ENCODE assay signal across 25 cellular contexts in the genomic region with DNA sequence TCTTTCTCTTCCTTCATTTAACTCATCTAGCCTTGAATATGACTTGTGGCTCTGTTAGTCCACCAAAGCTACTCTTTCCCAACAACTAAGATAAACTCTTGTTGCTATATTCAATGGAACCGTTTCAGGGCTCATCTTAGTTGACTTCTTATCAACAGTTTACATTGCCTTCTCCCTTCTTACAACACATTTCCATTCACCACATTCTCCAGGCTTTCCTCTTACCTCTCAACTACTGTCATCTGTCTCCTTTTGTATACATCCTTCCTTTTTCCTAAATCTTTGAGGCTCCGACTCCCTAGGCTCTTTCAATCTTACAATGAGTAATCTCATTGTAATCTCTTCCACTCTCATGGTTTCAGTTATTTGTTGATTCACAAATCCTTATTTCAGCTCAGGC. TPM values are rescaled to one million over a fixed set of nuclear protein-coding genes. Genes with fewer than 3 reads are reported as not detected.
DNase-seq lines count a peak whose midpoint lies in the region; ATAC-seq, FAIRE-seq and TF ChIP-seq lines count a peak whose summit lies in the region.
"Had no signal": no experiment of that assay in that cellular context is flagged by ENCODE, and none has a peak within 500 bp of the region (broad histone marks: within the 10 kb centered on the region; RNA-seq: fewer than 3 reads in every experiment).

No MANE protein-coding gene starts in this region.

- no peaks in the 10 kb centered on the region for H3K79me2 ChIP-seq in H1 (ENCODE audit: control insufficient read depth in 1 of 2, insufficient read depth in 2 of 2, low read length in 2 of 2)

- no peak overlapping the region for H3K27ac Mint-ChIP-seq in nephron progenitor cell
- no peak overlapping the region for H3K27ac Mint-ChIP-seq in activated T-helper 17 cell treated with anti-CD3 and anti-CD28 coated beads, Interleukin-2, amount 50 U/mL, for 72 hours
- H3K27ac Mint-ChIP-seq: CD14-positive monocyte; CD4-positive, alpha-beta T cell; CD8-positive, alpha-beta memory T cell; GM23338 had no signal

- H2BK12ac ChIP-seq in H1 (ENCODE audit: low read depth, low read length) = no peak overlapping the region

- H3K27me3 ChIP-seq in AG04450 (ENCODE audit: control insufficient read depth, insufficient read depth, low read length) (no peaks in the 10 kb centered on the region), IMR-90 (ENCODE audit: control insufficient read depth, insufficient read depth, low read length) (no peaks in the 10 kb centered on the region), H1 (replicated peaks in 1 of 4; ENCODE audit: control insufficient read depth in 3 of 4, extremely low read depth in 1 of 4, insufficient read depth in 3 of 4, low read length in 3 of 4) (no peaks in the 10 kb centered on the region), uterus (no peaks in the 10 kb centered on the region)
- H3K27me3 ChIP-seq: BE2C; BLaER1 treated with 17β-estradiol and CSF1 and Interleukin-3, amounts not matched to agents 10 nM and 100 nM had no signal

- in situ Hi-C loops in IMR-90 (cut with MboI; ENCODE audit: low sequenced_read_pairs) = no loop called here

- H3K79me1 ChIP-seq in IMR-90 (ENCODE audit: low read depth in 1 of 2, low read length in 2 of 2) (no peaks in the 10 kb centered on the region), H1 (ENCODE audit: low read depth, low read length) (no peaks in the 10 kb centered on the region)

- no peak overlapping the region for H3K27ac ChIP-seq in AG04450 (ENCODE audit: low read depth, low read length)
- H3K27ac ChIP-seq in IMR-90 (ENCODE audit: insufficient read depth, low read length) = no peak overlapping the region
- no peak overlapping the region for H3K27ac ChIP-seq in H1 (ENCODE audit: low read depth, low read length)
- H3K27ac ChIP-seq in uterus = no peak overlapping the region
- H3K27ac ChIP-seq: 22Rv1; BLaER1 treated with 17β-estradiol and CSF1 and Interleukin-3, amounts not matched to agents 10 nM and 100 nM had no signal

- H4K5ac ChIP-seq in IMR-90 (ENCODE audit: low read depth, low read length) (no peak overlapping the region), H1 (ENCODE audit: insufficient read length, low read depth, low read length) (no peak overlapping the region)

- no peak overlapping the region for H3K4me3 Mint-ChIP-seq in nephron progenitor cell
- no peak overlapping the region for H3K4me3 Mint-ChIP-seq in activated T-helper 17 cell treated with anti-CD3 and anti-CD28 coated beads, Interleukin-2, amount 50 U/mL, for 72 hours
- H3K4me3 Mint-ChIP-seq: CD14-positive monocyte; CD4-positive, alpha-beta T cell; CD8-positive, alpha-beta memory T cell; GM23338 had no signal

- H3K36me3 ChIP-seq in IMR-90 (ENCODE audit: control insufficient read depth, insufficient read depth, low read length) (no peaks in the 10 kb centered on the region), H1 (ENCODE audit: control insufficient read depth in 2 of 4, insufficient read depth in 4 of 4, low read length in 3 of 4) (no peaks in the 10 kb centered on the region), uterus (no peaks in the 10 kb centered on the region)
- H3K36me3 ChIP-seq: BE2C, HAP-1 had no signal

- H3K4me3 ChIP-seq in AG04450 (ENCODE audit: low read depth, low read length) (no peak overlapping the region), IMR-90 (ENCODE audit: insufficient read depth, low read depth, low read length) (no peak overlapping the region), H1 (ENCODE audit: extremely low read depth in 1 of 4, insufficient read depth in 2 of 4, low read depth in 3 of 4, low read length in 4 of 4) (no peak overlapping the region), fibroblast of villous mesenchyme (ENCODE audit: low read depth, low read length) (no peak overlapping the region), uterus (no peak overlapping the region)
- H3K4me3 ChIP-seq: BLaER1 treated with 17β-estradiol and CSF1 and Interleukin-3, amounts not matched to agents 10 nM and 100 nM; GM23338; HAP-1 had no signal

- H2BK15ac ChIP-seq in IMR-90 (ENCODE audit: low read depth, low read length) (no peak overlapping the region), H1 (ENCODE audit: low read length) (no peak overlapping the region)

- H3K9ac ChIP-seq in IMR-90 (ENCODE audit: low read depth, low read length) (no peak overlapping the region), H1 (replicated peaks in 1 of 4; ENCODE audit: extremely low read depth in 1 of 4, low read depth in 3 of 4, low read length in 3 of 4) (no peak overlapping the region)
- H3K9ac ChIP-seq: BLaER1 treated with 17β-estradiol and CSF1 and Interleukin-3, amounts not matched to agents 10 nM and 100 nM had no signal

- no peaks in the 10 kb centered on the region for H3K27me3 Mint-ChIP-seq in nephron progenitor cell (ENCODE audit: low read depth, poor library complexity)
- H3K27me3 Mint-ChIP-seq in activated T-helper 17 cell treated with anti-CD3 and anti-CD28 coated beads, Interleukin-2, amount 50 U/mL, for 72 hours = no peaks in the 10 kb centered on the region
- H3K27me3 Mint-ChIP-seq: CD4-positive, alpha-beta T cell; CD8-positive, alpha-beta memory T cell had no signal

- no peaks in the 10 kb centered on the region for H4K20me1 ChIP-seq in IMR-90 (ENCODE audit: insufficient read depth, low read length)
- H4K20me1 ChIP-seq in H1 (replicated peaks in 1 of 2; ENCODE audit: control insufficient read depth in 1 of 2, insufficient read depth in 2 of 2, low read length in 2 of 2) = no peaks in the 10 kb centered on the region
- H4K20me1 ChIP-seq: BLaER1 treated with 17β-estradiol and CSF1 and Interleukin-3, amounts not matched to agents 10 nM and 100 nM had no signal

- H3K18ac ChIP-seq in IMR-90 (ENCODE audit: low read depth, low read length) (no peak overlapping the region), H1 (ENCODE audit: extremely low read depth, low read length) (no peak overlapping the region)

- ATAC-seq in IMR-90 (ENCODE audit: low read depth) = peak; percentile 95
- ATAC-seq in activated T-helper 17 cell treated with anti-CD3 and anti-CD28 coated beads, Interleukin-2, amount 50 U/mL, for 72 hours (replicated peaks) = no peak
- ATAC-seq: GM23338 had no signal

- no TSS peak for BruUV-seq in IMR-90 (replicated peaks; lab: Mats Ljungman, UMichigan)

- H4K91ac ChIP-seq in IMR-90 (ENCODE audit: insufficient read depth, low read depth, low read length) (no peak overlapping the region), H1 (replicated peaks; ENCODE audit: insufficient read length, low read length) (no peak overlapping the region)

- no peaks in the 10 kb centered on the region for H3K23me2 ChIP-seq in H1 (ENCODE audit: low read depth, low read length)

- no peak overlapping the region for H3K4ac ChIP-seq in IMR-90 (ENCODE audit: low read depth, low read length)
- no peak overlapping the region for H3K4ac ChIP-seq in H1 (replicated peaks; ENCODE audit: insufficient read length, low read depth, low read length)

- POLR2A ChIA-PET in AG04450 (lab: Yijun Ruan, JAX) (no interaction called here), IMR-90 (lab: Charles Lee; ENCODE audit: unreplicated experiment) (no interaction called here), H1 (lab: Charles Lee; ENCODE audit: partially characterized antibody) (no interaction called here)

- TF ChIP-seq CTCF in AG04450 (IDR thresholded peaks at IDR 0.05; ENCODE audit: low read depth, low read length) = no peak
- TF ChIP-seq CTCF in IMR-90 (conservative IDR thresholded peaks at IDR 0.05; ENCODE audit: low read depth, low read length) = no peak
- TF ChIP-seq CTCF in H1 (IDR thresholded peaks at IDR 0.05; ENCODE audit: control extremely low read depth in 1 of 3, insufficient read depth in 1 of 3, low read depth in 1 of 3, low read length in 3 of 3) = no peak
- no peak for TF ChIP-seq CTCF in fibroblast of villous mesenchyme (IDR thresholded peaks at IDR 0.05; ENCODE audit: insufficient read depth, low read depth, low read length)
- no peak for TF ChIP-seq CTCF in nephron progenitor cell (IDR thresholded peaks at IDR 0.05)
- no peak for TF ChIP-seq CTCF in uterus (IDR thresholded peaks at IDR 0.05)

- no peak overlapping the region for H3K56ac ChIP-seq in IMR-90 (ENCODE audit: extremely low read depth, insufficient read depth, low read length)
- H3K56ac ChIP-seq in H1 (replicated peaks; ENCODE audit: insufficient read length, low read depth, low read length) = peak overlapping the region; percentile 77

- no peak overlapping the region for H2AFZ ChIP-seq in IMR-90 (replicated peaks; ENCODE audit: low read length, poor library complexity)
- no peak overlapping the region for H2AFZ ChIP-seq in H1 (ENCODE audit: low read length)
- H2AFZ ChIP-seq: GM23338 had no signal

- peak overlapping the region; percentile 32 for H2BK5ac ChIP-seq in IMR-90 (ENCODE audit: low read depth, low read length, poor library complexity, severe bottlenecking)
- H2BK5ac ChIP-seq in H1 (ENCODE audit: low read depth, low read length) = no peak overlapping the region

- H3K23ac ChIP-seq in IMR-90 (ENCODE audit: low read depth, low read length) = no peak overlapping the region
- no peak overlapping the region for H3K23ac ChIP-seq in H1 (ENCODE audit: insufficient read length)

- peak overlapping the region; percentile 67; the same call in 1 of the 2 replicates for H3K4me2 ChIP-seq in IMR-90 (ENCODE audit: low read depth, low read length)
- no peak overlapping the region for H3K4me2 ChIP-seq in H1 (ENCODE audit: insufficient read depth in 1 of 2, low read depth in 2 of 2, low read length in 2 of 2)
- H3K4me2 ChIP-seq: BLaER1 treated with 17β-estradiol and CSF1 and Interleukin-3, amounts not matched to agents 10 nM and 100 nM; GM23338 had no signal

- H2AK5ac ChIP-seq in IMR-90 (ENCODE audit: low read depth, low read length) (no peak overlapping the region), H1 (ENCODE audit: low read depth, low read length) (no peak overlapping the region)

- H3K9me3 ChIP-seq in AG04450 (ENCODE audit: control insufficient read depth, insufficient read depth, low read length) = no peaks in the 10 kb centered on the region
- no peaks in the 10 kb centered on the region for H3K9me3 ChIP-seq in IMR-90 (ENCODE audit: control insufficient read depth, insufficient read depth, low read length)
- no peaks in the 10 kb centered on the region for H3K9me3 ChIP-seq in H1 (ENCODE audit: insufficient read depth in 2 of 2, low read depth in 1 of 2, low read length in 1 of 2)
- no peaks in the 10 kb centered on the region for H3K9me3 ChIP-seq in uterus
- H3K9me3 ChIP-seq: BE2C, HAP-1 had no signal

- dilution Hi-C loops in IMR-90 (cut with HindIII; ENCODE audit: low sequenced_read_pairs, unreplicated experiment) = no loop called here

- TF ChIP-seq RAD21 in IMR-90 (IDR thresholded peaks at IDR 0.05; ENCODE audit: low read length) = no peak
- TF ChIP-seq RAD21 in H1 (IDR thresholded peaks at IDR 0.05 in 1 of 2, conservative IDR thresholded peaks at IDR 0.05 in 1 of 2; ENCODE audit: low read depth in 2 of 2, low read length in 2 of 2) = no peak

- FAIRE-seq in H1 (lab: Jason Lieb, UNC) = no peak
- FAIRE-seq: A204.1, GM12891, H54 had no signal

- no peaks in the 10 kb centered on the region for H3K4me1 Mint-ChIP-seq in nephron progenitor cell
- no peaks in the 10 kb centered on the region for H3K4me1 Mint-ChIP-seq in activated T-helper 17 cell treated with anti-CD3 and anti-CD28 coated beads, Interleukin-2, amount 50 U/mL, for 72 hours
- H3K4me1 Mint-ChIP-seq: CD14-positive monocyte; CD8-positive, alpha-beta memory T cell had no signal

- H3K9me3 Mint-ChIP-seq in nephron progenitor cell = no peaks in the 10 kb centered on the region
- H3K9me3 Mint-ChIP-seq in activated T-helper 17 cell treated with anti-CD3 and anti-CD28 coated beads, Interleukin-2, amount 50 U/mL, for 72 hours = no peaks in the 10 kb centered on the region
- H3K9me3 Mint-ChIP-seq: CD4-positive, alpha-beta T cell; GM23338 had no signal

- H4K8ac ChIP-seq in IMR-90 (ENCODE audit: low read depth in 2 of 2, low read length in 2 of 2) (no peak overlapping the region), H1 (ENCODE audit: extremely low read depth, insufficient read depth, low read length) (no peak overlapping the region)

- H3K9me1 ChIP-seq in IMR-90 (ENCODE audit: insufficient read depth, low read length) = no peaks in the 10 kb centered on the region

- intact Hi-C loops in IMR-90 (cut with micrococcal nuclease) (no loop called here), uterus (cut with DNase I; ENCODE audit: low total_unique reads) (no loop called here)

- no peak overlapping the region for H2BK120ac ChIP-seq in IMR-90 (ENCODE audit: low read depth, low read length)
- H2BK120ac ChIP-seq in H1 (replicated peaks; ENCODE audit: low read depth, low read length) = no peak overlapping the region

- H2BK20ac ChIP-seq in IMR-90 (ENCODE audit: low read depth, low read length) = no peak overlapping the region
- no peak overlapping the region for H2BK20ac ChIP-seq in H1 (ENCODE audit: low read length)

- H3K4me1 ChIP-seq in IMR-90 (ENCODE audit: control insufficient read depth, insufficient read depth, low read length) (peaks cover 2% of the 10 kb centered on the region; the same call in 1 of the 2 replicates), H1 (replicated peaks in 1 of 4; ENCODE audit: control insufficient read depth in 3 of 4, insufficient read depth in 4 of 4, low read length in 3 of 4) (no peaks in the 10 kb centered on the region), uterus (no peaks in the 10 kb centered on the region)
- H3K4me1 ChIP-seq: BE2C; BLaER1 treated with 17β-estradiol and CSF1 and Interleukin-3, amounts not matched to agents 10 nM and 100 nM; HAP-1 had no signal

- no CpG with 5 or more reads among the region's 2 CpGs for WGBS in IMR-90 (ENCODE audit: extremely low coverage in 2 of 2, insufficient read length in 1 of 2), 2 experiments
- WGBS in H1 (ENCODE audit: extremely low coverage in 1 of 2, insufficient coverage in 1 of 2, insufficient read length in 1 of 2, insufficient replicate concordance in 2 of 2, low coverage in 1 of 2, low lambda C conversion rate in 2 of 2, missing lambda C conversion rate in 1 of 2), 2 experiments = 91% methylated on average over 2 of the region's 2 CpGs; no CpG with 5 or more reads in 1 of the 2 experiments

- peaks cover 10% of the 10 kb centered on the region for H3K36me3 Mint-ChIP-seq in nephron progenitor cell (ENCODE audit: low read depth)
- H3K36me3 Mint-ChIP-seq in activated T-helper 17 cell treated with anti-CD3 and anti-CD28 coated beads, Interleukin-2, amount 50 U/mL, for 72 hours (ENCODE audit: low read depth) = no peaks in the 10 kb centered on the region

- no peak for TF ChIP-seq EP300 in H1 (IDR thresholded peaks at IDR 0.05; ENCODE audit: borderline replicate concordance in 1 of 2, low read depth in 2 of 2, low read length in 2 of 2)

- H3K14ac ChIP-seq in IMR-90 (replicated peaks; ENCODE audit: low read depth, low read length) = no peak overlapping the region
- H3K14ac ChIP-seq in H1 (ENCODE audit: insufficient read length) = no peak overlapping the region

- TF ChIP-seq POLR2A in IMR-90 (IDR thresholded peaks at IDR 0.05; ENCODE audit: low read depth, low read length) = no peak
- TF ChIP-seq POLR2A in H1 (IDR thresholded peaks at IDR 0.05; ENCODE audit: control extremely low read depth in 1 of 2, low read depth in 2 of 2, low read length in 2 of 2) = no peak
- no peak for TF ChIP-seq POLR2A in uterus (IDR thresholded peaks at IDR 0.05)

- DNase-seq in AG04450 (ENCODE audit: low read depth, low spot score) = peak; percentile 37
- peak; percentile 85 for DNase-seq in IMR-90
- no peak for DNase-seq in H1 (ENCODE audit: low read depth in 1 of 2, low spot score in 2 of 2)
- peak; percentile 53 for DNase-seq in fibroblast of villous mesenchyme (ENCODE audit: low read depth)
- DNase-seq in nephron progenitor cell = no peak
- no peak for DNase-seq in NCI-H1694 treated with DMSO at 0.1 percent for 48 hours (lab: John Stamatoyannopoulos, UW)
- DNase-seq in uterus = no peak
- DNase-seq: AML-193; BE2C; Calu3; CD4-positive, alpha-beta T cell; CD8-positive, alpha-beta memory T cell; COR-L47; DMS53; DMS79 treated with DMSO at 0.1 percent for 48 hours; GF-D8 had no signal

- CTCF ChIA-PET in AG04450 (lab: Charles Lee) = interaction anchor here (0.5 to 1.0 kb wide), 2 partner anchors 52 to 229 kb away, joined by 4 to 5 read pairs; no protein-coding TSS in a partner anchor
- CTCF ChIA-PET in IMR-90 (lab: Yijun Ruan, JAX) = interaction anchor here (1.1 kb wide), 1 partner anchor 21 kb away, joined by 3 read pairs; no protein-coding TSS in a partner anchor
- CTCF ChIA-PET in H1 (lab: Charles Lee; ENCODE audit: partially characterized antibody) = interaction anchor here (1.1 kb wide), 1 partner anchor 397 kb away, joined by 3 read pairs; no protein-coding TSS in a partner anchor

- H2AK9ac ChIP-seq in IMR-90 (replicated peaks; ENCODE audit: low read depth, low read length, poor library complexity) = no peak overlapping the region

RNA-seq across cellular contexts. Expression of a gene that starts 58.5 kb away (rescaled TPM):
- polyA plus RNA-seq in AG04450 (2011; rRNA removed) (5.3 and 9.1 TPM in 2 replicates), IMR-90 (2012; rRNA removed) (9.1 and 10.9 TPM in 2 replicates), H1 (2011; rRNA removed) (6.8 and 12.9 TPM in 2 replicates)
- 3.0 and 6.1 TPM in 2 replicates for polyA minus RNA-seq in AG04450 (2011; rRNA and poly(A)+ RNA removed)
- total RNA-seq in IMR-90 (2012; rRNA removed) (26.7 and 41.7 TPM in 2 replicates), fibroblast of villous mesenchyme (17.4 and 32.8 TPM in 2 replicates), uterus (10 to 100 TPM in 1 of 4 donors, 1 to 10 TPM in 1, not detected in 2; 2.9 to 36.2 TPM)
- 1.1 and 2.8 TPM in 2 replicates for polyA plus RNA-seq in IMR-90 (2012; cell fraction: cytosol; rRNA removed)
- 0.86 and 6.0 TPM in 2 replicates for polyA plus RNA-seq in IMR-90 (2012; cell fraction: nucleus; rRNA removed; ENCODE audit: low replicate concordance)
- total RNA-seq in H1 (2021; fragmentation: NEBNext Ultra II Directional; extraction: Animal tissue kit (Norgen Biotek cat#: 25700)) = 52.3 and 56.6 TPM in 2 replicates
- 17.9 TPM for polyA plus RNA-seq in H1 (2011; cell fraction: cytosol; rRNA removed)
- 7.8 TPM for polyA plus RNA-seq in H1 (2011; cell fraction: nucleus; rRNA removed)
- polyA plus RNA-seq in H1 (2012, experiment 1 of 2) = 20.0 to 38.8 TPM (median 23.6 TPM) in 4 replicates
- polyA plus RNA-seq in H1 (2012, experiment 2 of 2) = 1.9 TPM
- polyA plus RNA-seq in H1 (2013, experiment 1 of 2) = 30.6 TPM
- 29.1 TPM for polyA plus RNA-seq in H1 (2013, experiment 2 of 2)
- polyA minus RNA-seq in H1 (2011; rRNA and poly(A)+ RNA removed) = 21.3 and 25.7 TPM in 2 replicates
- 16.5 TPM for polyA minus RNA-seq in H1 (2011; cell fraction: cytosol; rRNA and poly(A)+ RNA removed)
- 37.0 TPM for polyA minus RNA-seq in H1 (2011; cell fraction: nucleus; rRNA and poly(A)+ RNA removed)
- total RNA-seq in activated T-helper 17 cell treated with anti-CD3 and anti-CD28 coated beads, Interleukin-2, amount 50 U/mL, for 72 hours = 10 to 100 TPM; 71.1 to 75.6 TPM
- polyA plus RNA-seq: CD14-positive monocyte had no signal

RNA-seq across cellular contexts. Expression of a gene that starts 58.8 kb away (rescaled TPM):
- polyA plus RNA-seq in AG04450 (2011; rRNA removed) (19.8 and 22.2 TPM in 2 replicates), IMR-90 (2012; rRNA removed) (15.0 and 15.1 TPM in 2 replicates), H1 (2011; rRNA removed) (22.7 and 26.5 TPM in 2 replicates)
- polyA minus RNA-seq in AG04450 (2011; rRNA and poly(A)+ RNA removed) = 16.9 and 20.3 TPM in 2 replicates
- total RNA-seq in IMR-90 (2012; rRNA removed) (23.6 and 31.5 TPM in 2 replicates), fibroblast of villous mesenchyme (21.2 and 23.8 TPM in 2 replicates), uterus (10 to 100 TPM; 25.6 to 65.9 (median 55.2) TPM)
- 8.7 and 13.0 TPM in 2 replicates for polyA plus RNA-seq in IMR-90 (2012; cell fraction: cytosol; rRNA removed)
- 12.6 and 33.6 TPM in 2 replicates for polyA plus RNA-seq in IMR-90 (2012; cell fraction: nucleus; rRNA removed; ENCODE audit: low replicate concordance)
- 55.7 and 57.9 TPM in 2 replicates for total RNA-seq in H1 (2021; fragmentation: NEBNext Ultra II Directional; extraction: Animal tissue kit (Norgen Biotek cat#: 25700))
- polyA plus RNA-seq in H1 (2011; cell fraction: cytosol; rRNA removed) = 26.0 TPM
- polyA plus RNA-seq in H1 (2011; cell fraction: nucleus; rRNA removed) = 23.4 TPM
- polyA plus RNA-seq in H1 (2012, experiment 1 of 2) = 28.9 to 33.9 TPM (median 31.1 TPM) in 4 replicates
- 7.3 TPM for polyA plus RNA-seq in H1 (2012, experiment 2 of 2)
- polyA plus RNA-seq in H1 (2013, experiment 1 of 2) = 38.2 TPM
- 35.8 TPM for polyA plus RNA-seq in H1 (2013, experiment 2 of 2)
- 31.4 and 48.1 TPM in 2 replicates for polyA minus RNA-seq in H1 (2011; rRNA and poly(A)+ RNA removed)
- polyA minus RNA-seq in H1 (2011; cell fraction: cytosol; rRNA and poly(A)+ RNA removed) = 30.5 TPM
- polyA minus RNA-seq in H1 (2011; cell fraction: nucleus; rRNA and poly(A)+ RNA removed) = 35.2 TPM
- 10 to 100 TPM; 37.2 to 54.4 TPM for total RNA-seq in activated T-helper 17 cell treated with anti-CD3 and anti-CD28 coated beads, Interleukin-2, amount 50 U/mL, for 72 hours

Comparison
In these comparisons a context has a peak if more than half of its experiments do, and no peak if none do; other contexts are left out.
1. DNase-seq: peak in AG04450 (single experiment), IMR-90 (single experiment) and fibroblast of villous mesenchyme (single experiment); none in H1 (0 of 2), nephron progenitor cell (single experiment), NCI-H1694 treated with DMSO at 0.1 percent for 48 hours (single experiment) and uterus (0 of 2).